20 cellular contexts compared by ENCODE assay signal in the genomic region with DNA sequence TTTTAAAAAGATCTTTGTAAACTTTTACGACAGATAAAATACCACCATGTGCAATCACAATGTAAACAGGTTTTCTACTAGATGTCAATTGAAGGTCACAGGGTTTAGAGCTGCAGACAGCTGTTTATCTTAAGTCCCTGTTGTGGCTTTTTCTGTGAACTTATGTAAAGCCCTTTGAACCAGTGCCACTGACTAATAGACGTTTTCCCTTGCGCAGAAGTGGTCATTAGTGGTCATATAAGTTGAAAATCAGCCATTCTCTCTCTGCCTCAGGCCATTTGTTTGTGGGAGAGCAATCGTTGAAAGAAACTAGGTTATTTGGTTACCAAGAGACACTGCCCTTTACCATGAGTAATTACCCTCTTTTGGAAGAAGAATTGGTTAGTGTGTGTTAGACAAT. TPM values are rescaled to one million over a fixed set of nuclear protein-coding genes. Genes with fewer than 3 reads are reported as not detected.
DNase-seq lines count a peak whose midpoint lies in the region; ATAC-seq and TF ChIP-seq lines count a peak whose summit lies in the region.
"Had no signal": no experiment of that assay in that cellular context is flagged by ENCODE, and none has a peak within 500 bp of the region (broad histone marks: within the 10 kb centered on the region; RNA-seq: fewer than 3 reads in every experiment).

No MANE protein-coding gene starts in this region.

- H3K36me3 Mint-ChIP-seq in glutamatergic neuron (ENCODE audit: unreplicated experiment), result no peaks in the 10 kb centered on the region
- H3K36me3 Mint-ChIP-seq in activated T-cell treated with anti-CD3 and anti-CD28 coated beads, Interleukin-2, amount 50 U/mL, for 24 hours (ENCODE audit: low read depth), result no peaks in the 10 kb centered on the region
- H3K36me3 Mint-ChIP-seq: IgD-negative memory B cell had no signal

- H3K36me3 ChIP-seq in adipocyte (ENCODE audit: control insufficient read depth, insufficient read depth, low read length, severe bottlenecking), result peaks cover 9% of the 10 kb centered on the region
- H3K36me3 ChIP-seq: Peyer's patch, thoracic aorta had no signal

- no peak for TF ChIP-seq CTCF in fibroblast of the aortic adventitia (IDR thresholded peaks at IDR 0.05; ENCODE audit: insufficient read depth, low read length)
- TF ChIP-seq CTCF in glutamatergic neuron (IDR thresholded peaks at IDR 0.05; ENCODE audit: partially characterized antibody, unreplicated experiment), result no peak

- DNase-seq in EL (peak; percentile 16), adipocyte (ENCODE audit: low read depth) (peak; percentile 32), fibroblast of the aortic adventitia (ENCODE audit: low read depth) (peak; percentile 68), renal cortical epithelial cell (ENCODE audit: low read depth) (peak; percentile 4), glutamatergic neuron (no peak)
- DNase-seq in activated T-cell treated with anti-CD3 and anti-CD28 coated beads, Interleukin-2, amount 50 U/mL, for 24 hours, result no peak
- DNase-seq: activated CD4-positive, alpha-beta T cell treated with anti-CD3 and anti-CD28 coated beads for 4 hours; activated gamma-delta T cell; COR-L47; NCI-H774; Peyer's patch; right cardiac atrium; stimulated activated CD4-positive, alpha-beta T cell treated with anti-CD3 and anti-CD28 coated beads, Interleukin-4, amount 100 ng/mL, for 1 hour; stimulated activated CD8-positive, alpha-beta memory T cell treated with anti-CD3 and anti-CD28 coated beads, Interleukin-4, amount 100 ng/mL, for 48 hours had no signal

- peaks cover 37% of the 10 kb centered on the region for H3K4me1 ChIP-seq in adipocyte (ENCODE audit: control insufficient read depth, insufficient read depth, low read length)

- no peaks in the 10 kb centered on the region for H3K4me1 Mint-ChIP-seq in glutamatergic neuron (ENCODE audit: low read depth, unreplicated experiment)
- no peaks in the 10 kb centered on the region for H3K4me1 Mint-ChIP-seq in activated T-cell treated with anti-CD3 and anti-CD28 coated beads, Interleukin-2, amount 50 U/mL, for 24 hours (ENCODE audit: low read depth)
- H3K4me1 Mint-ChIP-seq: IgD-negative memory B cell had no signal

- no peak overlapping the region for H3K4me3 Mint-ChIP-seq in glutamatergic neuron (ENCODE audit: unreplicated experiment)
- H3K4me3 Mint-ChIP-seq in activated T-cell treated with anti-CD3 and anti-CD28 coated beads, Interleukin-2, amount 50 U/mL, for 24 hours, result no peak overlapping the region
- H3K4me3 Mint-ChIP-seq: IgD-negative memory B cell had no signal

- H3K27me3 ChIP-seq in adipocyte (replicated peaks; ENCODE audit: control insufficient read depth, insufficient read depth, low read length), result no peaks in the 10 kb centered on the region
- H3K27me3 ChIP-seq: Peyer's patch had no signal

- H3K9ac ChIP-seq in adipocyte (ENCODE audit: low read length), result peak overlapping the region; percentile 63

- ATAC-seq in GM21390 (IDR thresholded peaks at IDR 0.05; ENCODE audit: unreplicated experiment) (no peak), HG03457 (IDR thresholded peaks at IDR 0.05; ENCODE audit: unreplicated experiment) (no peak)
- ATAC-seq: right cardiac atrium had no signal

- no peaks in the 10 kb centered on the region for H3K27me3 Mint-ChIP-seq in glutamatergic neuron (ENCODE audit: unreplicated experiment)
- no peaks in the 10 kb centered on the region for H3K27me3 Mint-ChIP-seq in activated T-cell treated with anti-CD3 and anti-CD28 coated beads, Interleukin-2, amount 50 U/mL, for 24 hours
- H3K27me3 Mint-ChIP-seq: IgD-negative memory B cell had no signal

- H3K27ac Mint-ChIP-seq in glutamatergic neuron (ENCODE audit: unreplicated experiment), result no peak overlapping the region
- no peak overlapping the region for H3K27ac Mint-ChIP-seq in activated T-cell treated with anti-CD3 and anti-CD28 coated beads, Interleukin-2, amount 50 U/mL, for 24 hours
- H3K27ac Mint-ChIP-seq: IgD-negative memory B cell had no signal

- H3K9me3 Mint-ChIP-seq in glutamatergic neuron (ENCODE audit: unreplicated experiment), result peaks cover 2% of the 10 kb centered on the region
- no peaks in the 10 kb centered on the region for H3K9me3 Mint-ChIP-seq in activated T-cell treated with anti-CD3 and anti-CD28 coated beads, Interleukin-2, amount 50 U/mL, for 24 hours

- no peaks in the 10 kb centered on the region for H3K9me3 ChIP-seq in adipocyte (ENCODE audit: control insufficient read depth, low read length)
- H3K9me3 ChIP-seq: Peyer's patch, thoracic aorta had no signal

- H3K4me3 ChIP-seq in adipocyte (ENCODE audit: low read length), result peak overlapping the region; percentile 64
- no peak overlapping the region for H3K4me3 ChIP-seq in fibroblast of the aortic adventitia (ENCODE audit: low read depth, low read length)
- H3K4me3 ChIP-seq: Peyer's patch, SK-N-MC had no signal

RNA-seq across cellular contexts. Expression of gene CACNB2, which starts 23.9 kb away (rescaled TPM):
- total RNA-seq in fibroblast of the aortic adventitia (ENCODE audit: low replicate concordance) (0.82 and 2.1 TPM in 2 replicates), renal cortical epithelial cell (not detected in 2 replicates), glutamatergic neuron (ENCODE audit: unreplicated experiment) (3.2 TPM)
- total RNA-seq: endothelial cell of umbilical vein had no signal

Comparison
In these comparisons a context has a peak if more than half of its experiments do, and no peak if none do; other contexts are left out.
1. DNase-seq: peak in EL (single experiment), adipocyte (single experiment), fibroblast of the aortic adventitia (single experiment) and renal cortical epithelial cell (single experiment); none in glutamatergic neuron (single experiment) and activated T-cell treated with anti-CD3 and anti-CD28 coated beads, Interleukin-2, amount 50 U/mL, for 24 hours (single experiment).